In genomic region chr15:32536507-32537172, GRCh38 we compare ENCODE assay signal across 8 cellular contexts. TPM values are rescaled to one million over a fixed set of nuclear protein-coding genes. Genes with fewer than 3 reads are reported as not detected.
A peak's percentile ranks its signal among the peaks of the same experiment; 100 is the strongest.
DNase-seq lines count a peak whose midpoint lies in the region; ATAC-seq and TF ChIP-seq lines count a peak whose summit lies in the region.
"Not testable (repeated sequence)": the region's sequence is repeated elsewhere in the genome, so short reads cannot be mapped to it uniquely, and the experiment has no call there.

No MANE protein-coding gene starts in this region.

- H3K4me3 ChIP-seq in gastrocnemius medialis (peak overlapping the region; percentile 61 to 76 (median 64)), tibial nerve (peak overlapping the region; percentile 42 to 67 (median 53))

- TF ChIP-seq POLR2A in gastrocnemius medialis (IDR thresholded peaks at IDR 0.05): peak in 1 of 2 donors; percentile 28
- TF ChIP-seq POLR2A in tibial nerve (IDR thresholded peaks at IDR 0.05): not testable (repeated sequence)

- DNase-seq in LoVo (ENCODE audit: low spot score) (peak; percentile 10), dermis blood vessel endothelial cell (peak; percentile 27), left colon (peak; percentile 28 to 56), gastrocnemius medialis (peak in 1 of 2 donors; percentile 20), tibial nerve (ENCODE audit: low spot score in 2 of 2) (peak in 1 of 2 donors; percentile 13)
- DNase-seq in activated CD8-positive, alpha-beta memory T cell treated with anti-CD3 and anti-CD28 coated beads for 48 hours (ENCODE audit: low read depth in 2 of 3, low spot score in 2 of 3): peak; percentile 13 to 29 (median 27)

- ATAC-seq in GM18517 (IDR thresholded peaks at IDR 0.05; ENCODE audit: unreplicated experiment) (peak; percentile 61), HG02678 (IDR thresholded peaks at IDR 0.05; ENCODE audit: unreplicated experiment) (peak; percentile 90), left colon (peak; percentile 98), gastrocnemius medialis (peak; percentile 96 to 98)

- not testable (repeated sequence) for H3K27me3 ChIP-seq in gastrocnemius medialis, tibial nerve

- intact Hi-C loops in left colon (cut with DNase I, micrococcal nuclease); gastrocnemius medialis (cut with DNase I; ENCODE audit: low total_unique reads): not testable (repeated sequence)

- TF ChIP-seq CTCF in gastrocnemius medialis (IDR thresholded peaks at IDR 0.05 in 4 of 5, conservative IDR thresholded peaks at IDR 0.05 in 1 of 5); tibial nerve (IDR thresholded peaks at IDR 0.05): not testable (repeated sequence)

- in situ Hi-C loops in gastrocnemius medialis (cut with MboI; ENCODE audit: low sequenced_read_pairs in 4 of 4): not testable (repeated sequence)

- H3K36me3 ChIP-seq in gastrocnemius medialis, tibial nerve: not testable (repeated sequence)

- H3K4me1 ChIP-seq in gastrocnemius medialis, tibial nerve: not testable (repeated sequence)

- WGBS in tibial nerve, 2 donors: 0% methylated on average over 2 to 21 of the region's 61 CpGs

- not testable (repeated sequence) for TF ChIP-seq EP300 in tibial nerve (IDR thresholded peaks at IDR 0.05)

- H3K27ac ChIP-seq in gastrocnemius medialis: peak overlapping the region; percentile 77 to 85 (median 82)
- peak overlapping the region in 3 of 4 donors; percentile 78 to 85 (median 79) for H3K27ac ChIP-seq in tibial nerve

- not testable (repeated sequence) for H3K9me3 ChIP-seq in gastrocnemius medialis, tibial nerve

RNA-seq across cellular contexts. Expression of gene GOLGA8N, which starts 56.6 kb away (rescaled TPM):
- total RNA-seq in dermis blood vessel endothelial cell (1.2 TPM in 2 replicates), left colon (1 to 10 TPM; 2.9 to 3.9 TPM), gastrocnemius medialis (1 to 10 TPM; 1.1 to 5.0 (median 1.9) TPM), tibial nerve (10 to 100 TPM; 11.0 to 27.3 (median 13.7) TPM)
